ENCODE assay signal across 8 cellular contexts in genomic region chr5:159133041-159133741, GRCh38. TPM values are rescaled to one million over a fixed set of nuclear protein-coding genes. Genes with fewer than 3 reads are reported as not detected.
DNase-seq lines count a peak whose midpoint lies in the region; ATAC-seq and TF ChIP-seq lines count a peak whose summit lies in the region.

No MANE protein-coding gene starts in this region.

- TF ChIP-seq CTCF in AG10803 (conservative IDR thresholded peaks at IDR 0.05; ENCODE audit: low read length) (peak; percentile 79), GM13977 (IDR thresholded peaks at IDR 0.05; ENCODE audit: extremely low read depth, insufficient read depth, missing control alignments) (peak; percentile 64), KMS-11 (conservative IDR thresholded peaks at IDR 0.05; ENCODE audit: low read depth, low read length) (peak; percentile 66), neural progenitor cell (IDR thresholded peaks at IDR 0.05) (peak; percentile 86)

- H3K4me3 Mint-ChIP-seq in neural progenitor cell: no peak overlapping the region

- no peak for ATAC-seq in HG02571 (IDR thresholded peaks at IDR 0.05; ENCODE audit: unreplicated experiment)

- no peaks in the 10 kb centered on the region for H3K9me3 ChIP-seq in neural progenitor cell (ENCODE audit: low read depth)

- peaks cover 7% of the 10 kb centered on the region for H3K4me1 ChIP-seq in KMS-11 (ENCODE audit: low read depth, poor library complexity, severe bottlenecking)
- H3K4me1 ChIP-seq in neural progenitor cell: no peaks in the 10 kb centered on the region

- no peak overlapping the region for H3K4me2 ChIP-seq in KMS-11
- no peak overlapping the region for H3K4me2 ChIP-seq in neural progenitor cell

- H2AFZ ChIP-seq in KMS-11 (ENCODE audit: low read depth): no peak overlapping the region
- H2AFZ ChIP-seq in neural progenitor cell (replicated peaks): no peak overlapping the region

- H3K4me3 ChIP-seq in AG10803 (ENCODE audit: low read length) (no peak overlapping the region), KMS-11 (IDR thresholded peaks at IDR 0.05; ENCODE audit: insufficient read depth, low read depth, low read length) (no peak overlapping the region), neural progenitor cell (no peak overlapping the region)

- H4K20me1 ChIP-seq in KMS-11 (ENCODE audit: insufficient read depth): no peaks in the 10 kb centered on the region
- H4K20me1 ChIP-seq in neural progenitor cell (ENCODE audit: low read depth): no peaks in the 10 kb centered on the region

- H3K27ac Mint-ChIP-seq in neural progenitor cell: no peak overlapping the region

- H3K27me3 Mint-ChIP-seq in neural progenitor cell (ENCODE audit: insufficient read depth, low read depth): no peaks in the 10 kb centered on the region

- in situ Hi-C loops in GM13977 (cut with MboI; ENCODE audit: low pct_unique_long_range_greater_than_20kb, low sequenced_read_pairs, unreplicated experiment) (no loop called here), SK-MEL-5 (cut with HindIII; ENCODE audit: low pct_unique_long_range_greater_than_20kb, low sequenced_read_pairs) (no loop called here)

- H3K9me3 Mint-ChIP-seq in neural progenitor cell: no peaks in the 10 kb centered on the region

- no peaks in the 10 kb centered on the region for H3K36me3 ChIP-seq in KMS-11 (ENCODE audit: insufficient read depth)
- H3K36me3 ChIP-seq in neural progenitor cell: no peaks in the 10 kb centered on the region

- H3K36me3 Mint-ChIP-seq in neural progenitor cell: no peaks in the 10 kb centered on the region

- H3K27me3 ChIP-seq in KMS-11 (ENCODE audit: insufficient read depth, low read depth) (no peaks in the 10 kb centered on the region), neural progenitor cell (peaks cover 6% of the 10 kb centered on the region)

- no peaks in the 10 kb centered on the region for H3K4me1 Mint-ChIP-seq in neural progenitor cell

- no peak overlapping the region for H3K27ac ChIP-seq in KMS-11
- no peak overlapping the region for H3K27ac ChIP-seq in neural progenitor cell

- no peak overlapping the region for H3K9ac ChIP-seq in KMS-11
- H3K9ac ChIP-seq in neural progenitor cell: no peak overlapping the region

- H3F3A ChIP-seq in neural progenitor cell (ENCODE audit: low read depth): no peaks in the 10 kb centered on the region

- DNase-seq in AG10803 (ENCODE audit: low read depth) (peak; percentile 91), GM13977 (ENCODE audit: low spot score) (peak; percentile 55), SK-MEL-5 (ENCODE audit: low read depth, low spot score) (peak; percentile 73), fibroblast of gingiva (ENCODE audit: low read depth) (peak; percentile 87), neural progenitor cell (ENCODE audit: low spot score) (peak; percentile 39)
- no peak for DNase-seq in activated naive CD4-positive, alpha-beta T cell treated with anti-CD3 and anti-CD28 coated beads, Interleukin-2, amount 50 U/mL, for 16 hours

- H3K79me2 ChIP-seq in KMS-11 (ENCODE audit: insufficient read depth, low read depth) (no peaks in the 10 kb centered on the region), neural progenitor cell (ENCODE audit: low read depth) (no peaks in the 10 kb centered on the region)

RNA-seq across cellular contexts. Expression of gene EBF1, which starts 33.5 kb away (rescaled TPM):
- total RNA-seq in SK-MEL-5 (2014; rRNA removed; shearing (Covaris generic)): 1.1 and 1.4 TPM in 2 replicates
- polyA plus RNA-seq in SK-MEL-5 (2015; cell fraction: cytosol; rRNA removed): 0.76 and 1.2 TPM in 2 replicates
- 3.1 and 13.7 TPM in 2 replicates for polyA plus RNA-seq in SK-MEL-5 (2015; cell fraction: nucleus; rRNA removed)
- 0.19 and 0.56 TPM in 2 replicates for total RNA-seq in neural progenitor cell (ENCODE audit: low replicate concordance)
